ENCODE assay signal across 8 cellular contexts in genomic region chr6:156350337-156350736, GRCh38.
"Had no signal": no experiment of that assay in that cellular context is flagged by ENCODE, and none has a peak within 500 bp of the region (broad histone marks: within the 10 kb centered on the region; RNA-seq: fewer than 3 reads in every experiment).

No MANE protein-coding gene starts in this region.

- H3K27ac ChIP-seq: GM23248 had no signal

- H3K27ac Mint-ChIP-seq: GM23338, H9, HFFc6 had no signal

- H3K4me1 Mint-ChIP-seq: GM23338, H9 had no signal

- H3K4me2 ChIP-seq: GM23338 had no signal

- H2AFZ ChIP-seq: GM23248, GM23338 had no signal

- H3K36me3 ChIP-seq: HAP-1 had no signal

- DNase-seq: GM23248, GOT3, H7, H9, HCEC 1CT, HFFc6 had no signal

- H3K9me3 ChIP-seq: HAP-1 had no signal

- H3K4me3 ChIP-seq: GM23248, GM23338, HAP-1 had no signal

- H3K4me3 Mint-ChIP-seq: GM23338, H9, HFFc6 had no signal

- H3K9me3 Mint-ChIP-seq: GM23338, H9 had no signal

- H3K9ac ChIP-seq: GM23248 had no signal
